Comparison of ENCODE assay signal across 24 cellular contexts in genomic region chr20:13449868-13450441, GRCh38.
"Had no signal": no experiment of that assay in that cellular context is flagged by ENCODE, and none has a peak within 500 bp of the region (broad histone marks: within the 10 kb centered on the region; RNA-seq: fewer than 3 reads in every experiment).

No MANE protein-coding gene starts in this region.

- H3K4me1 Mint-ChIP-seq: activated naive CD8-positive, alpha-beta T cell treated with anti-CD3 and anti-CD28 coated beads for 36 hours; natural killer cell; stimulated activated effector memory CD8-positive, alpha-beta T cell treated with anti-CD3 and anti-CD28 coated beads, Interleukin-12 subunit alpha, Interleukin-12 subunit beta, amount 100 ng/mL, for 72 hours had no signal

- H3K9me3 ChIP-seq: body of pancreas, colonic mucosa, lower lobe of right lung, neutrophil, pancreas, sigmoid colon, thoracic aorta, upper lobe of right lung had no signal

- H3K36me3 ChIP-seq: colonic mucosa, lower lobe of right lung, neutrophil, pancreas, sigmoid colon, thoracic aorta, upper lobe of right lung had no signal

- H3K27ac Mint-ChIP-seq: activated CD4-positive, alpha-beta memory T cell treated with anti-CD3 and anti-CD28 coated beads for 36 hours; activated naive CD8-positive, alpha-beta T cell treated with anti-CD3 and anti-CD28 coated beads for 36 hours; natural killer cell; stimulated activated effector memory CD8-positive, alpha-beta T cell treated with anti-CD3 and anti-CD28 coated beads, Interleukin-12 subunit alpha, Interleukin-12 subunit beta, amount 100 ng/mL, for 72 hours; T-helper 2 cell treated with Interferon-gamma antibody and Interleukin-4, amounts not matched to agents 5 μg/mL and 100 μg/mL, for 36 hours; WTC11 had no signal

- H3K27me3 Mint-ChIP-seq: activated CD4-positive, alpha-beta memory T cell treated with anti-CD3 and anti-CD28 coated beads for 36 hours; activated naive CD8-positive, alpha-beta T cell treated with anti-CD3 and anti-CD28 coated beads for 36 hours had no signal

- H3K9me3 Mint-ChIP-seq: activated CD4-positive, alpha-beta memory T cell treated with anti-CD3 and anti-CD28 coated beads for 36 hours; activated naive CD8-positive, alpha-beta T cell treated with anti-CD3 and anti-CD28 coated beads for 36 hours had no signal

- ATAC-seq: body of pancreas; esophagus mucosa; lower lobe of right lung; natural killer cell; pancreas; stimulated activated effector memory CD8-positive, alpha-beta T cell treated with anti-CD3 and anti-CD28 coated beads, Interleukin-12 subunit alpha, Interleukin-12 subunit beta, amount 100 ng/mL, for 72 hours; upper lobe of right lung; WTC11 had no signal

- DNase-seq: activated CD4-positive, alpha-beta memory T cell treated with anti-CD3 and anti-CD28 coated beads for 36 hours; activated CD4-positive, alpha-beta T cell treated with anti-CD3 and anti-CD28 coated beads for 4 hours; activated naive CD4-positive, alpha-beta T cell; activated naive CD8-positive, alpha-beta T cell treated with anti-CD3 and anti-CD28 coated beads for 36 hours; activated T-cell treated with anti-CD3 and anti-CD28 coated beads for 4 hours; amygdala; body of pancreas; central memory CD4-positive, alpha-beta T cell; colonic mucosa; foreskin melanocyte; glutamatergic neuron; hypothalamus; lower lobe of right lung; natural killer cell; pancreas; sigmoid colon; stimulated activated CD4-positive, alpha-beta T cell treated with anti-CD3 and anti-CD28 coated beads, Interleukin-4, amount 100 ng/mL, for 24 hours; upper lobe of right lung had no signal

- H3K4me1 ChIP-seq: body of pancreas, colonic mucosa, lower lobe of right lung, pancreas, upper lobe of right lung had no signal

- H3K4me3 Mint-ChIP-seq: activated CD4-positive, alpha-beta memory T cell treated with anti-CD3 and anti-CD28 coated beads for 36 hours; activated naive CD8-positive, alpha-beta T cell treated with anti-CD3 and anti-CD28 coated beads for 36 hours; natural killer cell; stimulated activated effector memory CD8-positive, alpha-beta T cell treated with anti-CD3 and anti-CD28 coated beads, Interleukin-12 subunit alpha, Interleukin-12 subunit beta, amount 100 ng/mL, for 72 hours; T-helper 2 cell treated with Interferon-gamma antibody and Interleukin-4, amounts not matched to agents 5 μg/mL and 100 μg/mL, for 36 hours; WTC11 had no signal

- H3K36me3 Mint-ChIP-seq: natural killer cell, WTC11 had no signal

- H3K27me3 ChIP-seq: body of pancreas, colonic mucosa, neutrophil, pancreas, sigmoid colon, upper lobe of right lung had no signal

- H3K4me3 ChIP-seq: body of pancreas, colonic mucosa, lower lobe of right lung, pancreas, sigmoid colon, thoracic aorta, upper lobe of right lung had no signal

- H3K27ac ChIP-seq: body of pancreas, colonic mucosa, lower lobe of right lung, neutrophil, pancreas, sigmoid colon, thoracic aorta, upper lobe of right lung had no signal
